Comparison of ENCODE assay signal across 9 cellular contexts in genomic region chr5:62689599-62690368, GRCh38.
DNase-seq lines count a peak whose midpoint lies in the region; ATAC-seq and TF ChIP-seq lines count a peak whose summit lies in the region.
"Had no signal": no experiment of that assay in that cellular context is flagged by ENCODE, and none has a peak within 500 bp of the region (broad histone marks: within the 10 kb centered on the region; RNA-seq: fewer than 3 reads in every experiment).

No MANE protein-coding gene starts in this region.

- no peak for TF ChIP-seq POLR2A in spleen (IDR thresholded peaks at IDR 0.05)

- 34 to 56% (median 45%) methylated on average over 9 of the region's 9 CpGs for WGBS in spleen, 5 donors

- intact Hi-C loops in activated CD4-positive, alpha-beta memory T cell treated with anti-CD3 and anti-CD28 coated beads for 36 hours (cut with micrococcal nuclease): no loop called here
- intact Hi-C loops in activated T-helper 1 cell treated with anti-CD3 and anti-CD28 coated beads, Interleukin-12 subunit alpha, Interleukin-12 subunit beta, Interleukin-2, Interleukin-4 antibody, amounts not matched to agents 30 ng/mL and 10 ng/mL and 1 ng/mL, durations not matched to agents 14 hours and 24 hours and 36 hours (cut with micrococcal nuclease): no loop called here
- intact Hi-C loops in spleen (cut with DNase I; ENCODE audit: low total_unique reads): no loop called here

- POLR2A ChIA-PET in activated CD4-positive, alpha-beta memory T cell treated with anti-CD3 and anti-CD28 coated beads, Interleukin-2, amount 10 ng/mL, durations not matched to agents 7 days and 5 days (lab: Charles Lee): no interaction called here
- POLR2A ChIA-PET in activated CD4-positive, alpha-beta memory T cell treated with anti-CD3 and anti-CD28 coated beads for 36 hours (lab: Charles Lee): interaction anchor here (0.7 kb wide), 1 partner anchor 220 kb away, joined by 4 read pairs; no protein-coding TSS in a partner anchor

- peak overlapping the region in 4 of 8 donors; percentile 4 to 56 (median 16) for H3K4me3 ChIP-seq in spleen

- DNase-seq in activated CD4-positive, alpha-beta memory T cell treated with anti-CD3 and anti-CD28 coated beads, Interleukin-2, amount 10 ng/mL, durations not matched to agents 7 days and 5 days: no peak
- DNase-seq in activated CD4-positive, alpha-beta memory T cell treated with anti-CD3 and anti-CD28 coated beads for 36 hours: no peak
- DNase-seq in activated T-helper 1 cell treated with anti-CD3 and anti-CD28 coated beads, Interleukin-12 subunit alpha, Interleukin-12 subunit beta, Interleukin-2, Interleukin-4 antibody, amounts not matched to agents 30 ng/mL and 10 ng/mL and 1 ng/mL, durations not matched to agents 14 hours and 24 hours and 36 hours (ENCODE audit: low spot score): no peak
- DNase-seq in spleen (no peak), NCI-H1048 (lab: John Stamatoyannopoulos, UW) (no peak), DMS 273 (lab: John Stamatoyannopoulos, UW; ENCODE audit: unreplicated experiment) (no peak), RKO (ENCODE audit: low spot score) (no peak)
- DNase-seq: SHP77 had no signal

- H3K27me3 Mint-ChIP-seq in activated CD4-positive, alpha-beta memory T cell treated with anti-CD3 and anti-CD28 coated beads, Interleukin-2, amount 10 ng/mL, durations not matched to agents 7 days and 5 days: no peaks in the 10 kb centered on the region
- H3K27me3 Mint-ChIP-seq in activated CD4-positive, alpha-beta memory T cell treated with anti-CD3 and anti-CD28 coated beads for 36 hours: no peaks in the 10 kb centered on the region
- H3K27me3 Mint-ChIP-seq in activated T-helper 1 cell treated with anti-CD3 and anti-CD28 coated beads, Interleukin-12 subunit alpha, Interleukin-12 subunit beta, Interleukin-2, Interleukin-4 antibody, amounts not matched to agents 30 ng/mL and 10 ng/mL and 1 ng/mL, durations not matched to agents 14 hours and 24 hours and 36 hours (ENCODE audit: insufficient read depth): no peaks in the 10 kb centered on the region

- H3K4me3 Mint-ChIP-seq in activated CD4-positive, alpha-beta memory T cell treated with anti-CD3 and anti-CD28 coated beads, Interleukin-2, amount 10 ng/mL, durations not matched to agents 7 days and 5 days: peak overlapping the region; percentile 31
- H3K4me3 Mint-ChIP-seq in activated CD4-positive, alpha-beta memory T cell treated with anti-CD3 and anti-CD28 coated beads for 36 hours: no peak overlapping the region
- peak overlapping the region; percentile 27 for H3K4me3 Mint-ChIP-seq in activated T-helper 1 cell treated with anti-CD3 and anti-CD28 coated beads, Interleukin-12 subunit alpha, Interleukin-12 subunit beta, Interleukin-2, Interleukin-4 antibody, amounts not matched to agents 30 ng/mL and 10 ng/mL and 1 ng/mL, durations not matched to agents 14 hours and 24 hours and 36 hours

- H3K4me1 Mint-ChIP-seq in activated CD4-positive, alpha-beta memory T cell treated with anti-CD3 and anti-CD28 coated beads, Interleukin-2, amount 10 ng/mL, durations not matched to agents 7 days and 5 days: peaks cover 12% of the 10 kb centered on the region
- H3K4me1 Mint-ChIP-seq in activated CD4-positive, alpha-beta memory T cell treated with anti-CD3 and anti-CD28 coated beads for 36 hours (ENCODE audit: low read depth): peaks cover 12% of the 10 kb centered on the region
- H3K4me1 Mint-ChIP-seq in activated T-helper 1 cell treated with anti-CD3 and anti-CD28 coated beads, Interleukin-12 subunit alpha, Interleukin-12 subunit beta, Interleukin-2, Interleukin-4 antibody, amounts not matched to agents 30 ng/mL and 10 ng/mL and 1 ng/mL, durations not matched to agents 14 hours and 24 hours and 36 hours (ENCODE audit: low read depth): peaks cover 7% of the 10 kb centered on the region

- H3K9me3 Mint-ChIP-seq in activated CD4-positive, alpha-beta memory T cell treated with anti-CD3 and anti-CD28 coated beads, Interleukin-2, amount 10 ng/mL, durations not matched to agents 7 days and 5 days: no peaks in the 10 kb centered on the region
- H3K9me3 Mint-ChIP-seq in activated CD4-positive, alpha-beta memory T cell treated with anti-CD3 and anti-CD28 coated beads for 36 hours: peaks cover 3% of the 10 kb centered on the region
- H3K9me3 Mint-ChIP-seq in activated T-helper 1 cell treated with anti-CD3 and anti-CD28 coated beads, Interleukin-12 subunit alpha, Interleukin-12 subunit beta, Interleukin-2, Interleukin-4 antibody, amounts not matched to agents 30 ng/mL and 10 ng/mL and 1 ng/mL, durations not matched to agents 14 hours and 24 hours and 36 hours: no peaks in the 10 kb centered on the region

- no peaks in the 10 kb centered on the region for H3K36me3 Mint-ChIP-seq in activated CD4-positive, alpha-beta memory T cell treated with anti-CD3 and anti-CD28 coated beads, Interleukin-2, amount 10 ng/mL, durations not matched to agents 7 days and 5 days (ENCODE audit: low read depth)
- H3K36me3 Mint-ChIP-seq in activated CD4-positive, alpha-beta memory T cell treated with anti-CD3 and anti-CD28 coated beads for 36 hours: no peaks in the 10 kb centered on the region
- H3K36me3 Mint-ChIP-seq in activated T-helper 1 cell treated with anti-CD3 and anti-CD28 coated beads, Interleukin-12 subunit alpha, Interleukin-12 subunit beta, Interleukin-2, Interleukin-4 antibody, amounts not matched to agents 30 ng/mL and 10 ng/mL and 1 ng/mL, durations not matched to agents 14 hours and 24 hours and 36 hours (ENCODE audit: low read depth): no peaks in the 10 kb centered on the region

- H3K9me3 ChIP-seq in spleen: peaks cover 0 to 9% (median 0%) of the 10 kb centered on the region in 8 donors

- peak overlapping the region; percentile 61 for H3K27ac Mint-ChIP-seq in activated CD4-positive, alpha-beta memory T cell treated with anti-CD3 and anti-CD28 coated beads, Interleukin-2, amount 10 ng/mL, durations not matched to agents 7 days and 5 days
- no peak overlapping the region for H3K27ac Mint-ChIP-seq in activated CD4-positive, alpha-beta memory T cell treated with anti-CD3 and anti-CD28 coated beads for 36 hours
- H3K27ac Mint-ChIP-seq in activated T-helper 1 cell treated with anti-CD3 and anti-CD28 coated beads, Interleukin-12 subunit alpha, Interleukin-12 subunit beta, Interleukin-2, Interleukin-4 antibody, amounts not matched to agents 30 ng/mL and 10 ng/mL and 1 ng/mL, durations not matched to agents 14 hours and 24 hours and 36 hours: no peak overlapping the region

- TF ChIP-seq CTCF in spleen (IDR thresholded peaks at IDR 0.05 in 8 of 11, conservative IDR thresholded peaks at IDR 0.05 in 3 of 11): no peak

- peak; percentile 52 for ATAC-seq in HG02938 (IDR thresholded peaks at IDR 0.05; ENCODE audit: unreplicated experiment)

- CTCF ChIA-PET in activated CD4-positive, alpha-beta memory T cell treated with anti-CD3 and anti-CD28 coated beads, Interleukin-2, amount 10 ng/mL, durations not matched to agents 7 days and 5 days (lab: Charles Lee): no interaction called here
- CTCF ChIA-PET in activated CD4-positive, alpha-beta memory T cell treated with anti-CD3 and anti-CD28 coated beads for 36 hours (lab: Charles Lee): interaction anchor here (1.7 kb wide), 1 partner anchor 229 kb away, joined by 5 read pairs; no protein-coding TSS in a partner anchor

- no peaks in the 10 kb centered on the region for H3K36me3 ChIP-seq in spleen

- H3K27me3 ChIP-seq in spleen (replicated peaks in 1 of 7): no peaks in the 10 kb centered on the region

- H3K4me1 ChIP-seq in spleen: peaks cover 0 to 28% (median 8%) of the 10 kb centered on the region in 6 donors

- H3K27ac ChIP-seq in spleen: peak overlapping the region in 5 of 8 donors; percentile 30 to 77 (median 48)
